ENCODE assay signal across 8 cellular contexts in genomic region chr6:110053395-110054240, GRCh38.
DNase-seq lines count a peak whose midpoint lies in the region; ATAC-seq, FAIRE-seq and TF ChIP-seq lines count a peak whose summit lies in the region.

No MANE protein-coding gene starts in this region.

- peaks cover 65% of the 10 kb centered on the region for H3K27me3 ChIP-seq in Panc1 (ENCODE audit: control insufficient read depth, insufficient read depth, low read length)
- no peaks in the 10 kb centered on the region for H3K27me3 ChIP-seq in esophagus muscularis mucosa

- no peaks in the 10 kb centered on the region for H3K9me3 Mint-ChIP-seq in naive B cell

- H3K27me3 Mint-ChIP-seq in naive B cell: no peaks in the 10 kb centered on the region

- no TSS peak for BruUV-seq in Panc1 (replicated peaks; lab: Mats Ljungman, UMichigan)

- in situ Hi-C loops in Panc1 (cut with HindIII; ENCODE audit: low pct_unique_long_range_greater_than_20kb, low sequenced_read_pairs): loop anchor here (25.0 kb wide), 1 partner anchor 341 kb away; no protein-coding TSS in a partner anchor

- TF ChIP-seq CTCF in D721Med (IDR thresholded peaks at IDR 0.05; ENCODE audit: insufficient read depth, missing control alignments): peak; percentile 43
- TF ChIP-seq CTCF in Panc1 (IDR thresholded peaks at IDR 0.05): peak; percentile 90
- TF ChIP-seq CTCF in esophagus muscularis mucosa (IDR thresholded peaks at IDR 0.05): peak; percentile 56 to 77 (median 65)

- no peaks in the 10 kb centered on the region for H3K36me3 ChIP-seq in Panc1 (ENCODE audit: control insufficient read depth, insufficient read depth, low read length)
- H3K36me3 ChIP-seq in esophagus muscularis mucosa: no peaks in the 10 kb centered on the region

- H3K4me1 Mint-ChIP-seq in naive B cell: peaks cover 0 to 10% (median 6%) of the 10 kb centered on the region in 3 donors

- H3K4me1 ChIP-seq in Panc1 (ENCODE audit: control insufficient read depth, insufficient read depth, low read length) (no peaks in the 10 kb centered on the region), esophagus muscularis mucosa (peaks cover 0 to 4% (median 0%) of the 10 kb centered on the region in 4 donors)

- H3K36me3 Mint-ChIP-seq in naive B cell: no peaks in the 10 kb centered on the region

- intact Hi-C loops in Panc1 (cut with micrococcal nuclease; ENCODE audit: unreplicated experiment): loop anchor here (5.0 kb wide), 1 partner anchor 339 kb away; no protein-coding TSS in a partner anchor
- intact Hi-C loops in esophagus muscularis mucosa (cut with DNase I): no loop called here

- CTCF ChIA-PET in Panc1 (lab: Charles Lee): interaction anchor here (0.9 to 1.0 kb wide), 2 partner anchors 14 kb away, joined by 4 to 5 read pairs; no protein-coding TSS in a partner anchor

- no peak for TF ChIP-seq EP300 in esophagus muscularis mucosa (IDR thresholded peaks at IDR 0.05)

- peak overlapping the region in 2 of 6 donors; percentile 43 to 54 for H3K27ac Mint-ChIP-seq in naive B cell

- no peaks in the 10 kb centered on the region for H3K9me3 ChIP-seq in Panc1 (ENCODE audit: control insufficient read depth, insufficient read depth, low read depth, low read length)
- H3K9me3 ChIP-seq in esophagus muscularis mucosa: no peaks in the 10 kb centered on the region

- 18% methylated on average over 5 of the region's 5 CpGs for WGBS in esophagus muscularis mucosa

- H3K4me3 ChIP-seq in Panc1 (ENCODE audit: low read depth in 2 of 2, low read length in 2 of 2): no peak overlapping the region
- no peak overlapping the region for H3K4me3 ChIP-seq in esophagus muscularis mucosa

- TF ChIP-seq POLR2A in esophagus muscularis mucosa (IDR thresholded peaks at IDR 0.05; ENCODE audit: low read depth): no peak

- H3K27ac ChIP-seq in Panc1 (ENCODE audit: low read length) (no peak overlapping the region), esophagus muscularis mucosa (replicated peaks in 1 of 4) (no peak overlapping the region)

- FAIRE-seq in D721Med (lab: Jason Lieb, UNC): no peak

- no peak overlapping the region for H3K4me3 Mint-ChIP-seq in naive B cell

- POLR2A ChIA-PET in Panc1 (lab: Charles Lee): no interaction called here

- DNase-seq in D721Med (ENCODE audit: insufficient read length, low spot score) (no peak), HT-29 (ENCODE audit: low spot score) (peak; percentile 60), Panc1 (ENCODE audit: low read depth, low spot score) (peak; percentile 28), esophagus muscularis mucosa (ENCODE audit: extremely low spot score) (peak; percentile 68), naive B cell (peak; percentile 22)
- no peak for DNase-seq in stimulated activated CD4-positive, alpha-beta T cell treated with anti-CD3 and anti-CD28 coated beads, Interleukin-2, amount 100 ng/mL, for 24 hours

- peak; percentile 80 for ATAC-seq in Panc1
- ATAC-seq in naive B cell (ENCODE audit: low read depth in 2 of 2): no peak
- ATAC-seq in HG03025 (IDR thresholded peaks at IDR 0.05; ENCODE audit: low FRiP score, unreplicated experiment): no peak
- no peak for ATAC-seq in HG03521 (IDR thresholded peaks at IDR 0.05; ENCODE audit: unreplicated experiment)

Comparison
In these comparisons a context has a peak if more than half of its experiments do, and no peak if none do; other contexts are left out.
1. DNase-seq: peak in HT-29 (single experiment), Panc1 (single experiment), esophagus muscularis mucosa (single experiment) and naive B cell (single experiment); none in D721Med (single experiment) and stimulated activated CD4-positive, alpha-beta T cell treated with anti-CD3 and anti-CD28 coated beads, Interleukin-2, amount 100 ng/mL, for 24 hours (0 of 2).
2. Peak in every context shown above with its lines, with median percentiles within 50 percentile points of each other: CTCF ChIP-seq.